22 cellular contexts compared by ENCODE assay signal in the genomic region with DNA sequence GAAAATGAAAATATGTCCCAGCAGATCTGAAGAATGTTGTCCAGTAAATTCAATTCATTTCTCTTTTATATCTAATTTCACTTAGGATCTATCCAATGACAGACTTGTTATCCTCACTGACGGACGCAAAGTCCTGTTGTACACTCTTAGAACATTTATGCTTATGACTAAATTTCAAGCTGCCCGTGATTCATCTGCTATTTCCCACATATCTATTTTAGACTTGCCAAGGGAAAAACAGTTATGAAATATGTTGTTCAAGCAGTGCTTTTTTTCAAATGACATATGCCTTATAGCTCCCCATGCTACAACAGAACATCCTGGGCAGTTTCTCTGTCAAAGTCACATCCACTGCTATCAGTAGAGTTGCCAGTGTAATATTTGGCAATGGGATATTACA.
"Had no signal": no experiment of that assay in that cellular context is flagged by ENCODE, and none has a peak within 500 bp of the region (broad histone marks: within the 10 kb centered on the region; RNA-seq: fewer than 3 reads in every experiment).

No MANE protein-coding gene starts in this region.

- H3K27me3 ChIP-seq: MG63, SJSA1 had no signal

- DNase-seq: KBM-7, MG63, NCI-H1092, NCI-H1105 treated with DMSO at 0.1 percent for 48 hours, NCI-H1417 treated with DMSO at 0.1 percent for 48 hours, NCI-H146, NCI-H1694 treated with DMSO at 0.1 percent for 48 hours, NCI-H1930, NCI-H2081, NCI-H2107, NCI-H226, NCI-H446, NCI-H510A, NCI-H524 treated with DMSO at 0.1 percent for 48 hours, NCI-H69, NCI-H774, Right ventricle myocardium superior, RPMI8226, SIG-M5 had no signal

- H3K27ac ChIP-seq: HL-60, SJSA1, SK-N-MC had no signal

- H3K9me3 ChIP-seq: MG63, SJSA1 had no signal

- H3K4me1 ChIP-seq: SJSA1 had no signal

- H3K36me3 ChIP-seq: MG63, SJSA1 had no signal

- H3K4me3 ChIP-seq: MG63, SJSA1, SK-N-MC had no signal
